Comparison of ENCODE assay signal across 10 cellular contexts in the genomic region with DNA sequence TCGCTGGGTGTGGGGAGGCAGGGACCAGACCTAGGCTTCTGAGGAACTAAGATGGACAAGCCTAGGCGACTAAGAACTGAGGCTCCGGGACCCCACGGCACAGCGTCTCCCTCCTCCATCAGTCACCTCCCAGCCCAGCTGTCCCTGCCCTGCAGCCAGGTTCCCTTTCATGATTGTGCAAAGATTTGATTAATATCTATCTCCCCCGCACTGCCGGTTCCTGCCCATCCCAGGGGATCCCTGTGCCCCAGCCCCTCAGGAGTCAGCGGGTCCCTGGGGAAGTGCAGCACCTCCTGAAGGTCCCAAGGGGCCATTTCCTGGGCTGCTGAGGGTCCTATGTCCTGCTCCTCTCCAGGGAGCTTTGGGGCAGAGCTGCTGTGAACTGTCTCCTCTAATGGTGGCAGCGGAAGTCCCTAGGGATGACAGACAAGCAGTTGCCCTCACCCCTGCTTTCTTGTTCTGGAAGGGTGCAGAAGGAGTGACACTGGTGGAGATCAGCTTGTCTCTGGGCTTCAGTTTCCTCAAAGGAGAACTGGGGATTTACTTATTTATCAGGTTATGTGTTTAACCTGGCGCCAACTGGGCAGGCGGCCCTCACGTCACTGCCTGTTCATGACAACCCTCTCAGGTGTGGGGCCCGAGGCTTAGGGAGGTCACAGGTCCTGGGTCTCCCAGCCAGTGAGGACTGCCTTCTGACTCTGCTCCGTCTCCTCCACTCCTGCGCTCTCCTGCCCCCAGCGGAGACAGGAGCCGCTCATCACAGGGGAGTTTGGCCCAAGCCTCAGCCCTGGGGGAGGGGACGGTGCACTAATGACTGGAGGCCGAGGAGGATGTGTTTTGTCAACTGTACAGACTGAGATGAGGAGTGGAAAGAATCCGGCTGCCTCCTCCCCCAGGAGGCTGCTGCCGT. TPM values are rescaled to one million over a fixed set of nuclear protein-coding genes. Genes with fewer than 3 reads are reported as not detected.
DNase-seq lines count a peak whose midpoint lies in the region; ATAC-seq and TF ChIP-seq lines count a peak whose summit lies in the region.
"Had no signal": no experiment of that assay in that cellular context is flagged by ENCODE, and none has a peak within 500 bp of the region (broad histone marks: within the 10 kb centered on the region; RNA-seq: fewer than 3 reads in every experiment).

No MANE protein-coding gene starts in this region.

- no peaks in the 10 kb centered on the region for H3K27me3 ChIP-seq in breast epithelium
- peaks cover 0 to 35% (median 0%) of the 10 kb centered on the region in 4 donors for H3K27me3 ChIP-seq in esophagus squamous epithelium
- H3K27me3 ChIP-seq in vagina = no peaks in the 10 kb centered on the region

- no peaks in the 10 kb centered on the region for H3K36me3 Mint-ChIP-seq in neural crest cell (ENCODE audit: low read depth)

- H3K4me1 ChIP-seq in breast epithelium (peaks cover 15 to 19% of the 10 kb centered on the region in 2 donors), esophagus squamous epithelium (peaks cover 32 to 54% (median 35%) of the 10 kb centered on the region in 3 donors), vagina (peaks cover 41% of the 10 kb centered on the region)

- H3K9me3 ChIP-seq in breast epithelium = no peaks in the 10 kb centered on the region
- H3K9me3 ChIP-seq in esophagus squamous epithelium = no peaks in the 10 kb centered on the region
- H3K9me3 ChIP-seq in vagina = no peaks in the 10 kb centered on the region
- H3K9me3 ChIP-seq: lower lobe of right lung had no signal

- H3K4me3 ChIP-seq in breast epithelium (no peak overlapping the region), esophagus squamous epithelium (no peak overlapping the region), vagina (no peak overlapping the region)
- H3K4me3 ChIP-seq: lower lobe of right lung had no signal

- 35 to 52% methylated on average over 8 to 13 of the region's 21 CpGs for WGBS in esophagus squamous epithelium, 2 donors

- peak; percentile 68 for DNase-seq in DMS153 (lab: John Stamatoyannopoulos, UW)
- peak; percentile 17 for DNase-seq in NCI-H2029 treated with DMSO at 0.1 percent for 48 hours (lab: John Stamatoyannopoulos, UW)
- peak; percentile 64 to 87 for DNase-seq in breast epithelium (ENCODE audit: low spot score in 2 of 2)
- DNase-seq in neural crest cell (ENCODE audit: low read depth, low spot score) = peak; percentile 23
- no peak for DNase-seq in esophagus squamous epithelium (lab: John Stamatoyannopoulos, UW)
- DNase-seq in vagina (ENCODE audit: extremely low spot score in 2 of 2) = no peak
- DNase-seq: activated T-cell treated with anti-CD3 and anti-CD28 coated beads, Interleukin-2, amount 50 U/mL, for 48 hours; lower lobe of right lung had no signal

- H3K27ac ChIP-seq in breast epithelium (peak overlapping the region; percentile 57 to 69), esophagus squamous epithelium (no peak overlapping the region), vagina (no peak overlapping the region)
- H3K27ac ChIP-seq: lower lobe of right lung had no signal

- peak overlapping the region; percentile 32 for H3K4me3 Mint-ChIP-seq in neural crest cell

- H3K4me1 Mint-ChIP-seq in neural crest cell = peaks cover 5% of the 10 kb centered on the region

- peaks cover 48% of the 10 kb centered on the region for H3K27me3 Mint-ChIP-seq in neural crest cell (ENCODE audit: low read depth)

- H3K36me3 ChIP-seq in breast epithelium (no peaks in the 10 kb centered on the region), esophagus squamous epithelium (no peaks in the 10 kb centered on the region), vagina (no peaks in the 10 kb centered on the region)
- H3K36me3 ChIP-seq: lower lobe of right lung had no signal

- intact Hi-C loops in breast epithelium (cut with DNase I; ENCODE audit: low total_unique reads) (no loop called here), esophagus squamous epithelium (cut with DNase I) (no loop called here), vagina (cut with DNase I) (no loop called here)

- H3K27ac Mint-ChIP-seq in neural crest cell (ENCODE audit: unreplicated experiment) = no peak overlapping the region

- TF ChIP-seq POLR2A in breast epithelium (IDR thresholded peaks at IDR 0.05) (no peak), esophagus squamous epithelium (IDR thresholded peaks at IDR 0.05) (no peak), vagina (IDR thresholded peaks at IDR 0.05) (no peak)

- ATAC-seq in GM18909 (IDR thresholded peaks at IDR 0.05; ENCODE audit: poor library complexity, unreplicated experiment) (no peak), HG02588 (IDR thresholded peaks at IDR 0.05; ENCODE audit: unreplicated experiment) (no peak)

- H3K9me3 Mint-ChIP-seq in neural crest cell = no peaks in the 10 kb centered on the region

- TF ChIP-seq CTCF in breast epithelium (IDR thresholded peaks at IDR 0.05) (peak in 1 of 3 donors; percentile 39), neural crest cell (conservative IDR thresholded peaks at IDR 0.05) (peak; percentile 42), esophagus squamous epithelium (IDR thresholded peaks at IDR 0.05) (peak in 1 of 6 experiments; percentile 44), vagina (IDR thresholded peaks at IDR 0.05) (no peak)

RNA-seq across cellular contexts. Expression of a gene that starts 1.9 kb away (rescaled TPM):
- 1 to 10 TPM in 2 of 3 donors, under 1 TPM in 1; 0.80 to 7.2 (median 6.7) TPM for total RNA-seq in breast epithelium
- total RNA-seq in neural crest cell = 1.2 TPM in 2 replicates
- total RNA-seq in esophagus squamous epithelium = 10 to 100 TPM in 1 of 4 donors, 1 to 10 TPM in 3; 3.8 to 24.8 (median 6.4) TPM
- 18.2 TPM for total RNA-seq in vagina

RNA-seq across cellular contexts. Expression of a gene that starts 46.6 kb away (rescaled TPM):
- total RNA-seq in breast epithelium = 10 to 100 TPM; 18.1 to 30.8 (median 30.7) TPM
- 44.1 and 48.3 TPM in 2 replicates for total RNA-seq in neural crest cell
- total RNA-seq in esophagus squamous epithelium = 10 to 100 TPM; 18.7 to 32.4 (median 23.9) TPM
- 42.0 TPM for total RNA-seq in vagina

RNA-seq across cellular contexts. Expression of a gene that starts 46.7 kb away (rescaled TPM):
- total RNA-seq in breast epithelium (100 to 1,000 TPM; 355 to 425 (median 400) TPM), neural crest cell (426 and 434 TPM in 2 replicates), esophagus squamous epithelium (100 to 1,000 TPM; 497 to 580 (median 549) TPM), vagina (430 TPM)

Comparison
In these comparisons a context has a peak if more than half of its experiments do, and no peak if none do; other contexts are left out.
1. DNase-seq: peak in DMS153 (single experiment), NCI-H2029 treated with DMSO at 0.1 percent for 48 hours (single experiment), breast epithelium (2 of 2) and neural crest cell (single experiment); none in esophagus squamous epithelium (single experiment) and vagina (0 of 2).
2. H3K27ac ChIP-seq: peak in breast epithelium (2 of 2); none in esophagus squamous epithelium (0 of 4) and vagina (single experiment).